Comparison of ENCODE assay signal across 19 cellular contexts in genomic region chr14:63682727-63683593, GRCh38. TPM values are rescaled to one million over a fixed set of nuclear protein-coding genes. Genes with fewer than 3 reads are reported as not detected.
A peak's percentile ranks its signal among the peaks of the same experiment; 100 is the strongest.
DNase-seq lines count a peak whose midpoint lies in the region; ATAC-seq and TF ChIP-seq lines count a peak whose summit lies in the region.
"Had no signal": no experiment of that assay in that cellular context is flagged by ENCODE, and none has a peak within 500 bp of the region (broad histone marks: within the 10 kb centered on the region; RNA-seq: fewer than 3 reads in every experiment).

No MANE protein-coding gene starts in this region.

- H3F3A ChIP-seq in PC-3 (ENCODE audit: low read length, unreplicated experiment), result no peaks in the 10 kb centered on the region

- POLR2A ChIA-PET in HEK293 (lab: Yijun Ruan, JAX), result no interaction called here
- POLR2A ChIA-PET in PC-3 (lab: Charles Lee; ENCODE audit: unreplicated experiment), result interaction anchor here (0.7 kb wide), 1 partner anchor 286 kb away, joined by 5 read pairs; no protein-coding TSS in a partner anchor
- POLR2A ChIA-PET in RWPE1 (lab: Yijun Ruan, JAX; ENCODE audit: low non-redundant PET), result no interaction called here

- intact Hi-C loops in PC-3 (cut with micrococcal nuclease), result no loop called here
- intact Hi-C loops in vagina (cut with DNase I), result no loop called here

- peak overlapping the region; percentile 6 for H4K91ac ChIP-seq in trophoblast cell (ENCODE audit: low read depth, low read length)

- H3K79me1 ChIP-seq in trophoblast cell (ENCODE audit: low read length), result peaks cover 3% of the 10 kb centered on the region

- no peak overlapping the region for H3K4me3 ChIP-seq in HEK293 (ENCODE audit: low read depth, low read length)
- H3K4me3 ChIP-seq in PC-3 (ENCODE audit: low read length), result no peak overlapping the region
- H3K4me3 ChIP-seq in fibroblast of villous mesenchyme (ENCODE audit: low read depth, low read length), result no peak overlapping the region
- H3K4me3 ChIP-seq in trophoblast cell (ENCODE audit: low read depth, low read length), result no peak overlapping the region
- H3K4me3 ChIP-seq in vagina, result no peak overlapping the region
- H3K4me3 ChIP-seq: A549, GM12878, GM23248, HAP-1, K562 had no signal

- H3K27ac ChIP-seq in HEK293 (ENCODE audit: extremely low read depth, low read depth, low read length), result no peak overlapping the region
- H3K27ac ChIP-seq in PC-3 (ENCODE audit: low read length), result peak overlapping the region; percentile 18
- peak overlapping the region; percentile 25 for H3K27ac ChIP-seq in trophoblast cell (ENCODE audit: low read depth, low read length)
- H3K27ac ChIP-seq in vagina, result no peak overlapping the region
- H3K27ac ChIP-seq in RWPE1, result no peak overlapping the region
- H3K27ac ChIP-seq: A549, GM23248, HL-60 had no signal

- no peak overlapping the region for H3K23ac ChIP-seq in trophoblast cell (ENCODE audit: low read length)

- ATAC-seq in PC-3 (no peak; the same call in 1 of the 2 replicates), GM21360 (IDR thresholded peaks at IDR 0.05; ENCODE audit: unreplicated experiment) (no peak)
- ATAC-seq: A549; CD8-positive, alpha-beta T cell; GM12878; K562 had no signal

- H2BK12ac ChIP-seq in trophoblast cell (ENCODE audit: low read length), result no peak overlapping the region

- H3K36me3 ChIP-seq in HEK293 (ENCODE audit: control insufficient read depth in 2 of 2, insufficient read depth in 1 of 2, low read length in 2 of 2) (peaks cover 0 to 4% of the 10 kb centered on the region in 2 experiments; a peak in 2 of 3 replicates), PC-3 (ENCODE audit: low read depth, low read length) (no peaks in the 10 kb centered on the region), trophoblast cell (ENCODE audit: control insufficient read depth in 1 of 2, insufficient read depth in 2 of 2, low read length in 2 of 2) (peaks cover 0 to 5% of the 10 kb centered on the region in 2 experiments), vagina (peaks cover 0 to 3% of the 10 kb centered on the region in 2 donors)
- H3K36me3 ChIP-seq: HAP-1 had no signal

- H2AFZ ChIP-seq in PC-3 (ENCODE audit: low read length), result no peak overlapping the region
- H2AFZ ChIP-seq in trophoblast cell (ENCODE audit: insufficient read depth, low read length, poor library complexity), result no peak overlapping the region
- H2AFZ ChIP-seq: GM23248 had no signal

- H2AK5ac ChIP-seq in trophoblast cell (ENCODE audit: low read length), result no peak overlapping the region

- no peak overlapping the region for H4K12ac ChIP-seq in trophoblast cell (ENCODE audit: low read depth, low read length)

- H3K4ac ChIP-seq in trophoblast cell (ENCODE audit: low read depth, low read length), result no peak overlapping the region

- H3K4me1 ChIP-seq in HEK293 (ENCODE audit: control insufficient read depth, insufficient read depth, low read length) (peaks cover 9% of the 10 kb centered on the region), PC-3 (ENCODE audit: insufficient read depth, low read length) (peaks cover 23% of the 10 kb centered on the region), trophoblast cell (ENCODE audit: control insufficient read depth in 1 of 2, insufficient read depth in 2 of 2, low read length in 2 of 2) (peaks cover 5 to 8% of the 10 kb centered on the region in 2 experiments), vagina (no peaks in the 10 kb centered on the region)

- H3K9me2 ChIP-seq in PC-3 (replicated peaks; ENCODE audit: low read length), result no peaks in the 10 kb centered on the region

- H2BK5ac ChIP-seq in trophoblast cell (ENCODE audit: low read depth, low read length, poor library complexity), result no peak overlapping the region

- H3K79me2 ChIP-seq in PC-3 (ENCODE audit: low read length), result no peaks in the 10 kb centered on the region
- no peaks in the 10 kb centered on the region for H3K79me2 ChIP-seq in trophoblast cell (ENCODE audit: control insufficient read depth, insufficient read depth, low read length, poor library complexity)

- no peak for DNase-seq in PC-3
- peak; percentile 71 for DNase-seq in fibroblast of villous mesenchyme (ENCODE audit: low read depth)
- DNase-seq in trophoblast cell, result no peak
- no peak for DNase-seq in effector CD4-positive, alpha-beta T cell
- DNase-seq in vagina (ENCODE audit: extremely low spot score in 2 of 2), result no peak
- DNase-seq in RWPE1 (ENCODE audit: low spot score), result no peak
- DNase-seq: AML-193; Calu3; CD8-positive, alpha-beta T cell; DMS79 treated with DMSO at 0.1 percent for 48 hours; GM23248; IMR-90 had no signal

- no peak for TF ChIP-seq CTCF in HEK293 (tag by site-specific recombination; IDR thresholded peaks at IDR 0.05)
- no peak for TF ChIP-seq CTCF in PC-3 (conservative IDR thresholded peaks at IDR 0.05; ENCODE audit: low read depth, low read length)
- TF ChIP-seq CTCF in fibroblast of villous mesenchyme (IDR thresholded peaks at IDR 0.05; ENCODE audit: insufficient read depth, low read depth, low read length), result no peak
- no peak for TF ChIP-seq CTCF in vagina (IDR thresholded peaks at IDR 0.05)
- no peak for TF ChIP-seq CTCF in RWPE1 (conservative IDR thresholded peaks at IDR 0.05; ENCODE audit: low read depth)

- no peaks in the 10 kb centered on the region for H4K20me1 ChIP-seq in PC-3 (ENCODE audit: low read length)

- H3K9me3 ChIP-seq in HEK293 (ENCODE audit: control insufficient read depth, insufficient read depth, low read depth, low read length) (no peaks in the 10 kb centered on the region), PC-3 (ENCODE audit: low read length) (no peaks in the 10 kb centered on the region), trophoblast cell (ENCODE audit: insufficient read depth, low read depth, low read length) (no peaks in the 10 kb centered on the region), vagina (no peaks in the 10 kb centered on the region)
- H3K9me3 ChIP-seq: A549, HAP-1 had no signal

- WGBS in trophoblast cell (ENCODE audit: extremely low coverage, insufficient coverage, insufficient read length), result no CpG with 5 or more reads among the region's 9 CpGs

- H3K18ac ChIP-seq in trophoblast cell (ENCODE audit: low read length), result no peak overlapping the region

- no peak overlapping the region for H3K14ac ChIP-seq in trophoblast cell (ENCODE audit: low read length)

- H3K9ac ChIP-seq in PC-3 (ENCODE audit: low read length) (no peak overlapping the region), trophoblast cell (ENCODE audit: low read length) (no peak overlapping the region)
- H3K9ac ChIP-seq: GM23248 had no signal

- BruUV-seq in PC-3 (replicated peaks; lab: Mats Ljungman, UMichigan), result no TSS peak

- H2BK120ac ChIP-seq in trophoblast cell (ENCODE audit: insufficient read depth, low read length, poor library complexity), result no peak overlapping the region

- H3K27me3 ChIP-seq in PC-3 (ENCODE audit: low read length), result no peaks in the 10 kb centered on the region
- no peaks in the 10 kb centered on the region for H3K27me3 ChIP-seq in trophoblast cell (ENCODE audit: insufficient read depth, low read length)
- H3K27me3 ChIP-seq in vagina, result no peaks in the 10 kb centered on the region

- CTCF ChIA-PET in HEK293 (lab: Yijun Ruan, JAX) (interaction anchor here (0.7 to 0.9 kb wide), 2 partner anchors 282 to 294 kb away, joined by 3 read pairs; no protein-coding TSS in a partner anchor), PC-3 (lab: Charles Lee) (interaction anchor here (0.8 kb wide), 1 partner anchor 70 kb away, joined by 4 read pairs; no protein-coding TSS in a partner anchor), RWPE1 (lab: Yijun Ruan, JAX) (interaction anchor here (1.1 kb wide), 1 partner anchor 21 kb away, joined by 3 read pairs; no protein-coding TSS in a partner anchor)

- no peak for TF ChIP-seq POLR2A in vagina (IDR thresholded peaks at IDR 0.05)

- H3K4me2 ChIP-seq in PC-3 (ENCODE audit: low read length), result no peak overlapping the region
- H3K4me2 ChIP-seq in trophoblast cell (ENCODE audit: low read length), result no peak overlapping the region
- H3K4me2 ChIP-seq: A549 had no signal

- H4K8ac ChIP-seq in trophoblast cell (ENCODE audit: low read depth, low read length), result no peak overlapping the region

TF ChIP-seq in HEK293, 187 proteins besides CTCF, POLR2A, EP300 and RAD21 (continues in another document):
- TF ChIP-seq SALL2 (tag by site-specific recombination; IDR thresholded peaks at IDR 0.05; ENCODE audit: borderline replicate concordance), result no peak
- TF ChIP-seq ZNF561 (tag by site-specific recombination; IDR thresholded peaks at IDR 0.05; ENCODE audit: borderline replicate concordance), result 0 out of 2 replicates have a peak, but pooled peaks have one; percentile 19
- peak; percentile 10; the same call in 1 of the 2 replicates for TF ChIP-seq FEZF1 (tag by site-specific recombination; IDR thresholded peaks at IDR 0.05)
- TF ChIP-seq AEBP2 (tag by site-specific recombination; IDR thresholded peaks at IDR 0.05; ENCODE audit: borderline replicate concordance), result no peak
- peak; percentile 95 for TF ChIP-seq PRDM6 (tag by site-specific recombination; IDR thresholded peaks at IDR 0.05)

RNA-seq across cellular contexts. Expression of gene WDR89, which starts 41.3 kb away (rescaled TPM):
- total RNA-seq in PC-3 (2014; rRNA removed) (12.1 and 19.0 TPM in 2 replicates), fibroblast of villous mesenchyme (6.8 and 13.0 TPM in 2 replicates), vagina (7.4 TPM)
- 13.4 and 13.5 TPM in 2 replicates for polyA plus RNA-seq in trophoblast cell (2013)

RNA-seq across cellular contexts. Expression of gene SGPP1, which starts 44.9 kb away (rescaled TPM):
- total RNA-seq in PC-3 (2014; rRNA removed), result 15.9 and 19.3 TPM in 2 replicates
- 27.4 and 31.5 TPM in 2 replicates for total RNA-seq in fibroblast of villous mesenchyme
- polyA plus RNA-seq in trophoblast cell (2013), result 70.1 and 72.2 TPM in 2 replicates
- 21.1 TPM for total RNA-seq in vagina

Comparison
In these comparisons a context has a peak if more than half of its experiments do, and no peak if none do; other contexts are left out.
1. H3K27ac ChIP-seq: peak in PC-3 (single experiment) and trophoblast cell (single experiment); none in HEK293 (single experiment), vagina (single experiment) and RWPE1 (single experiment).